1 cellular context compared by ENCODE assay signal in genomic region chr6:53358440-53359087, GRCh38.
A peak's percentile ranks its signal among the peaks of the same experiment; 100 is the strongest.
TF ChIP-seq lines count a peak whose summit lies in the region.

No MANE protein-coding gene starts in this region.

TF ChIP-seq in K562, 482 proteins besides CTCF, POLR2A, EP300 and RAD21 (continued from another document and continues in another):
- no peak for TF ChIP-seq ZNF398 (CRISPR knock-in tag; IDR thresholded peaks at IDR 0.05)
- no peak for TF ChIP-seq VEZF1 (CRISPR knock-in tag; IDR thresholded peaks at IDR 0.05)
- no peak for TF ChIP-seq HMG20A (CRISPR knock-in tag; conservative IDR thresholded peaks at IDR 0.05)
- no peak for TF ChIP-seq SAFB (IDR thresholded peaks at IDR 0.05; ENCODE audit: borderline replicate concordance, low read depth, low read length)
- TF ChIP-seq ZNF76 (CRISPR knock-in tag; IDR thresholded peaks at IDR 0.05; ENCODE audit: borderline replicate concordance) = 0 out of 2 replicates have a peak, but pooled peaks have one; percentile 8
- no peak for TF ChIP-seq MTA2 (IDR thresholded peaks at IDR 0.05; ENCODE audit: low read depth)
- TF ChIP-seq RBBP5 (IDR thresholded peaks at IDR 0.05; ENCODE audit: borderline replicate concordance, insufficient read depth, low read length, poor library complexity, severe bottlenecking) = no peak
- no peak for TF ChIP-seq LCOR (CRISPR knock-in tag; IDR thresholded peaks at IDR 0.05)
- TF ChIP-seq ELF4 (CRISPR knock-in tag; IDR thresholded peaks at IDR 0.05) = no peak; the same call in 1 of the 2 replicates
- no peak for TF ChIP-seq ZNF609 (CRISPR knock-in tag; IDR thresholded peaks at IDR 0.05; ENCODE audit: borderline replicate concordance)
- no peak for TF ChIP-seq U2AF2 (optimal IDR thresholded peaks at IDR 0.05; ENCODE audit: low read depth, low read length)
- no peak for TF ChIP-seq POLR3A (IDR thresholded peaks at IDR 0.05; ENCODE audit: borderline replicate concordance, extremely low read depth, insufficient read depth, insufficient read length)
- peak; percentile 63; the same call in 1 of the 2 replicates for TF ChIP-seq SMARCA5 (IDR thresholded peaks at IDR 0.05)
- no peak for TF ChIP-seq SMARCA4 (IDR thresholded peaks at IDR 0.05)
- TF ChIP-seq NBN (IDR thresholded peaks at IDR 0.05; ENCODE audit: low read depth) = no peak; the same call in 1 of the 2 replicates
- TF ChIP-seq ATF3 (IDR thresholded peaks at IDR 0.05) = no peak
- TF ChIP-seq ATF3 (CRISPR knock-in tag; conservative IDR thresholded peaks at IDR 0.05) = no peak
- no peak for TF ChIP-seq FOS (IDR thresholded peaks at IDR 0.05; ENCODE audit: extremely low read depth, insufficient read length)
- TF ChIP-seq DIDO1 (tag; IDR thresholded peaks at IDR 0.05; ENCODE audit: low read depth) = no peak
- no peak for TF ChIP-seq ZNF24 (IDR thresholded peaks at IDR 0.05)
- no peak for TF ChIP-seq CCAR2 (IDR thresholded peaks at IDR 0.05; ENCODE audit: low read depth, low read length)
- TF ChIP-seq MYBL2 (IDR thresholded peaks at IDR 0.05; ENCODE audit: low read depth) = no peak
- no peak for TF ChIP-seq MYBL2 (CRISPR knock-in tag; IDR thresholded peaks at IDR 0.05; ENCODE audit: borderline replicate concordance)
- no peak for TF ChIP-seq SP2 (IDR thresholded peaks at IDR 0.05; ENCODE audit: extremely low read depth, low read depth, low read length, poor library complexity, severe bottlenecking)
- no peak for TF ChIP-seq PHB2 (IDR thresholded peaks at IDR 0.05; ENCODE audit: low read depth)
- TF ChIP-seq CHD7 (IDR thresholded peaks at IDR 0.05; ENCODE audit: low read depth, low read length) = no peak
- TF ChIP-seq CEBPZ (IDR thresholded peaks at IDR 0.05; ENCODE audit: borderline replicate concordance, low read depth, low read length) = no peak
- TF ChIP-seq NCOA2 (IDR thresholded peaks at IDR 0.05; ENCODE audit: partially characterized antibody in 2 of 2) = no peak
- no peak for TF ChIP-seq ARID3A (IDR thresholded peaks at IDR 0.05; ENCODE audit: borderline replicate concordance, low read depth, low read length)
